1 cellular context compared by ENCODE assay signal in the genomic region with DNA sequence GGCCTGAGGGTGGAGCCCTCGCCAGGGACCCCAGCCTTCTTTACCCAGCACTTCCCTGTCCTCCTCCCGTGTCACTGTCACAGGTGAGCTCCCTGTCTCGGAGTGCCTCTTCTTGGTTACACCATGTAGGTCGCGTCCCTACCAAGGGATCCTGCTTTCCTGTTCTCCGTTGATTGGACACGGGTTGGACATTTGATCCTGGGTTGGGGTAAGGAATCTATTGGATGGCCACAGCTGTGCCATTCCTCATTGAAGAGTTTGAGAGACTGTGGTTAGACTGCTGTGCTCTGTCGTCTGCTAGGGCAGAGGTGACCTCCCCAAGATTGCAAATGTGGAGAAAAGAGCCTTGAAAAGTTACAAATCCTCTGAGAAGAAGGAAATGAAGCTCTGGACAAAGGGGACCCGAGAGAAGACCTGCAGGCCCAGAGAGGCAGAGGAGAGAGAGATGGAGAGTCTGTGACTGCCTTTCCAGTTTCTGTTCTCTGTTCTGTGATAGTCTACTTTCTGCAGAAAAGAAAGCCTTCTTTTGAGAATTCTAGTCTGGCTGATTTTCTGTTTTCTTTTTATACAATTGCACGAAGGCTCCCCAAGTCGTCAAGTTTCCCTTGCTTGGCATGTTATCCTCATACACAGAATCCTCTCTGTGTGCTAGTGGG.
TF ChIP-seq lines count a peak whose summit lies in the region.

No MANE protein-coding gene starts in this region.

TF ChIP-seq in H1, 55 proteins besides CTCF, POLR2A, EP300 and RAD21:
- no peak for TF ChIP-seq ZNF274 (IDR thresholded peaks at IDR 0.05; ENCODE audit: borderline replicate concordance, extremely low read depth, low read length)
- no peak for TF ChIP-seq HDAC2 (IDR thresholded peaks at IDR 0.05; ENCODE audit: borderline replicate concordance in 1 of 2, low read depth in 2 of 2, low read length in 2 of 2)
- TF ChIP-seq, protein P1, sequence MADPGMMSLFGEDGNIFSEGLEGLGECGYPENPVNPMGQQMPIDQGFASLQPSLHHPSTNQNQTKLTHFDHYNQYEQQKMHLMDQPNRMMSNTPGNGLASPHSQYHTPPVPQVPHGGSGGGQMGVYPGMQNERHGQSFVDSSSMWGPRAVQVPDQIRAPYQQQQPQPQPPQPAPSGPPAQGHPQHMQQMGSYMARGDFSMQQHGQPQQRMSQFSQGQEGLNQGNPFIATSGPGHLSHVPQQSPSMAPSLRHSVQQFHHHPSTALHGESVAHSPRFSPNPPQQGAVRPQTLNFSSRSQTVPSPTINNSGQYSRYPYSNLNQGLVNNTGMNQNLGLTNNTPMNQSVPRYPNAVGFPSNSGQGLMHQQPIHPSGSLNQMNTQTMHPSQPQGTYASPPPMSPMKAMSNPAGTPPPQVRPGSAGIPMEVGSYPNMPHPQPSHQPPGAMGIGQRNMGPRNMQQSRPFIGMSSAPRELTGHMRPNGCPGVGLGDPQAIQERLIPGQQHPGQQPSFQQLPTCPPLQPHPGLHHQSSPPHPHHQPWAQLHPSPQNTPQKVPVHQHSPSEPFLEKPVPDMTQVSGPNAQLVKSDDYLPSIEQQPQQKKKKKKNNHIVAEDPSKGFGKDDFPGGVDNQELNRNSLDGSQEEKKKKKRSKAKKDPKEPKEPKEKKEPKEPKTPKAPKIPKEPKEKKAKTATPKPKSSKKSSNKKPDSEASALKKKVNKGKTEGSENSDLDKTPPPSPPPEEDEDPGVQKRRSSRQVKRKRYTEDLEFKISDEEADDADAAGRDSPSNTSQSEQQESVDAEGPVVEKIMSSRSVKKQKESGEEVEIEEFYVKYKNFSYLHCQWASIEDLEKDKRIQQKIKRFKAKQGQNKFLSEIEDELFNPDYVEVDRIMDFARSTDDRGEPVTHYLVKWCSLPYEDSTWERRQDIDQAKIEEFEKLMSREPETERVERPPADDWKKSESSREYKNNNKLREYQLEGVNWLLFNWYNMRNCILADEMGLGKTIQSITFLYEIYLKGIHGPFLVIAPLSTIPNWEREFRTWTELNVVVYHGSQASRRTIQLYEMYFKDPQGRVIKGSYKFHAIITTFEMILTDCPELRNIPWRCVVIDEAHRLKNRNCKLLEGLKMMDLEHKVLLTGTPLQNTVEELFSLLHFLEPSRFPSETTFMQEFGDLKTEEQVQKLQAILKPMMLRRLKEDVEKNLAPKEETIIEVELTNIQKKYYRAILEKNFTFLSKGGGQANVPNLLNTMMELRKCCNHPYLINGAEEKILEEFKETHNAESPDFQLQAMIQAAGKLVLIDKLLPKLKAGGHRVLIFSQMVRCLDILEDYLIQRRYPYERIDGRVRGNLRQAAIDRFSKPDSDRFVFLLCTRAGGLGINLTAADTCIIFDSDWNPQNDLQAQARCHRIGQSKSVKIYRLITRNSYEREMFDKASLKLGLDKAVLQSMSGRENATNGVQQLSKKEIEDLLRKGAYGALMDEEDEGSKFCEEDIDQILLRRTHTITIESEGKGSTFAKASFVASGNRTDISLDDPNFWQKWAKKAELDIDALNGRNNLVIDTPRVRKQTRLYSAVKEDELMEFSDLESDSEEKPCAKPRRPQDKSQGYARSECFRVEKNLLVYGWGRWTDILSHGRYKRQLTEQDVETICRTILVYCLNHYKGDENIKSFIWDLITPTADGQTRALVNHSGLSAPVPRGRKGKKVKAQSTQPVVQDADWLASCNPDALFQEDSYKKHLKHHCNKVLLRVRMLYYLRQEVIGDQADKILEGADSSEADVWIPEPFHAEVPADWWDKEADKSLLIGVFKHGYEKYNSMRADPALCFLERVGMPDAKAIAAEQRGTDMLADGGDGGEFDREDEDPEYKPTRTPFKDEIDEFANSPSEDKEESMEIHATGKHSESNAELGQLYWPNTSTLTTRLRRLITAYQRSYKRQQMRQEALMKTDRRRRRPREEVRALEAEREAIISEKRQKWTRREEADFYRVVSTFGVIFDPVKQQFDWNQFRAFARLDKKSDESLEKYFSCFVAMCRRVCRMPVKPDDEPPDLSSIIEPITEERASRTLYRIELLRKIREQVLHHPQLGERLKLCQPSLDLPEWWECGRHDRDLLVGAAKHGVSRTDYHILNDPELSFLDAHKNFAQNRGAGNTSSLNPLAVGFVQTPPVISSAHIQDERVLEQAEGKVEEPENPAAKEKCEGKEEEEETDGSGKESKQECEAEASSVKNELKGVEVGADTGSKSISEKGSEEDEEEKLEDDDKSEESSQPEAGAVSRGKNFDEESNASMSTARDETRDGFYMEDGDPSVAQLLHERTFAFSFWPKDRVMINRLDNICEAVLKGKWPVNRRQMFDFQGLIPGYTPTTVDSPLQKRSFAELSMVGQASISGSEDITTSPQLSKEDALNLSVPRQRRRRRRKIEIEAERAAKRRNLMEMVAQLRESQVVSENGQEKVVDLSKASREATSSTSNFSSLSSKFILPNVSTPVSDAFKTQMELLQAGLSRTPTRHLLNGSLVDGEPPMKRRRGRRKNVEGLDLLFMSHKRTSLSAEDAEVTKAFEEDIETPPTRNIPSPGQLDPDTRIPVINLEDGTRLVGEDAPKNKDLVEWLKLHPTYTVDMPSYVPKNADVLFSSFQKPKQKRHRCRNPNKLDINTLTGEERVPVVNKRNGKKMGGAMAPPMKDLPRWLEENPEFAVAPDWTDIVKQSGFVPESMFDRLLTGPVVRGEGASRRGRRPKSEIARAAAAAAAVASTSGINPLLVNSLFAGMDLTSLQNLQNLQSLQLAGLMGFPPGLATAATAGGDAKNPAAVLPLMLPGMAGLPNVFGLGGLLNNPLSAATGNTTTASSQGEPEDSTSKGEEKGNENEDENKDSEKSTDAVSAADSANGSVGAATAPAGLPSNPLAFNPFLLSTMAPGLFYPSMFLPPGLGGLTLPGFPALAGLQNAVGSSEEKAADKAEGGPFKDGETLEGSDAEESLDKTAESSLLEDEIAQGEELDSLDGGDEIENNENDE (IDR thresholded peaks at IDR 0.05; ENCODE audit: insufficient replicate concordance, low read length): no peak
- no peak for TF ChIP-seq SIX5 (IDR thresholded peaks at IDR 0.05; ENCODE audit: low read depth, low read length)
- TF ChIP-seq, protein P2, sequence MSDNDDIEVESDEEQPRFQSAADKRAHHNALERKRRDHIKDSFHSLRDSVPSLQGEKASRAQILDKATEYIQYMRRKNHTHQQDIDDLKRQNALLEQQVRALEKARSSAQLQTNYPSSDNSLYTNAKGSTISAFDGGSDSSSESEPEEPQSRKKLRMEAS (IDR thresholded peaks at IDR 0.05): no peak
- TF ChIP-seq SRF (IDR thresholded peaks at IDR 0.05; ENCODE audit: low read depth, low read length): no peak
- TF ChIP-seq SIRT6 (IDR thresholded peaks at IDR 0.05; ENCODE audit: low read length): no peak
- no peak for TF ChIP-seq TEAD4 (IDR thresholded peaks at IDR 0.05; ENCODE audit: low read depth, low read length)
- no peak for TF ChIP-seq POLR2AphosphoS5 (IDR thresholded peaks at IDR 0.05; ENCODE audit: low read depth, low read length)
- TF ChIP-seq MAFK (IDR thresholded peaks at IDR 0.05; ENCODE audit: low read depth, low read length): no peak
- no peak for TF ChIP-seq KDM4A (IDR thresholded peaks at IDR 0.05; ENCODE audit: low read depth, low read length, severe bottlenecking)
- TF ChIP-seq GABPA (IDR thresholded peaks at IDR 0.05; ENCODE audit: borderline replicate concordance, insufficient read depth, low read length): no peak
- TF ChIP-seq SP2 (IDR thresholded peaks at IDR 0.05; ENCODE audit: low read length): no peak
